16 cellular contexts compared by ENCODE assay signal in genomic region chr6:168034537-168034936, GRCh38. TPM values are rescaled to one million over a fixed set of nuclear protein-coding genes. Genes with fewer than 3 reads are reported as not detected.
DNase-seq lines count a peak whose midpoint lies in the region; ATAC-seq and TF ChIP-seq lines count a peak whose summit lies in the region.
"Had no signal": no experiment of that assay in that cellular context is flagged by ENCODE, and none has a peak within 500 bp of the region (broad histone marks: within the 10 kb centered on the region; RNA-seq: fewer than 3 reads in every experiment).

No MANE protein-coding gene starts in this region.

- intact Hi-C loops in Right ventricle myocardium inferior (cut with DNase I) = loop anchor here (5.0 kb wide), 1 partner anchor 67 kb away; no protein-coding TSS in a partner anchor
- intact Hi-C loops in Right ventricle myocardium superior (cut with DNase I) = loop anchor here (10.0 kb wide), 1 partner anchor 70 kb away; no protein-coding TSS in a partner anchor
- intact Hi-C loops in sciatic nerve (cut with DNase I) = no loop called here

- TF ChIP-seq CTCF in mesothelial cell of epicardium (IDR thresholded peaks at IDR 0.05; ENCODE audit: unreplicated experiment) (no peak), type B pancreatic cell (conservative IDR thresholded peaks at IDR 0.05) (no peak)

- peak overlapping the region; percentile 54 to 78 for H3K4me3 Mint-ChIP-seq in effector memory CD8-positive, alpha-beta T cell
- H3K4me3 Mint-ChIP-seq in mesothelial cell of epicardium = peak overlapping the region; percentile 73
- peak overlapping the region; percentile 81 for H3K4me3 Mint-ChIP-seq in type B pancreatic cell
- H3K4me3 Mint-ChIP-seq: activated CD4-positive, alpha-beta T cell treated with anti-CD3 and anti-CD28 coated beads, Interleukin-2, amount 10 ng/mL, durations not matched to agents 7 days and 5 days had no signal

- H3K4me1 Mint-ChIP-seq in effector memory CD8-positive, alpha-beta T cell (ENCODE audit: low read depth in 2 of 2) = peaks cover 5 to 7% of the 10 kb centered on the region in 2 donors
- peaks cover 46% of the 10 kb centered on the region for H3K4me1 Mint-ChIP-seq in mesothelial cell of epicardium
- peaks cover 38% of the 10 kb centered on the region for H3K4me1 Mint-ChIP-seq in type B pancreatic cell (ENCODE audit: unreplicated experiment)

- no peak overlapping the region for H3K27ac Mint-ChIP-seq in effector memory CD8-positive, alpha-beta T cell
- H3K27ac Mint-ChIP-seq in mesothelial cell of epicardium = peak overlapping the region; percentile 94
- peak overlapping the region; percentile 86 for H3K27ac Mint-ChIP-seq in type B pancreatic cell
- H3K27ac Mint-ChIP-seq: activated CD4-positive, alpha-beta T cell treated with anti-CD3 and anti-CD28 coated beads, Interleukin-2, amount 10 ng/mL, durations not matched to agents 7 days and 5 days; CD4-positive, alpha-beta memory T cell had no signal

- ATAC-seq in Right ventricle myocardium inferior (no peak), Right ventricle myocardium superior (ENCODE audit: poor library complexity) (no peak), sciatic nerve (no peak)
- no peak for ATAC-seq in effector memory CD8-positive, alpha-beta T cell (replicated peaks)

- no peaks in the 10 kb centered on the region for H3K36me3 Mint-ChIP-seq in effector memory CD8-positive, alpha-beta T cell (ENCODE audit: insufficient read depth)
- H3K36me3 Mint-ChIP-seq in mesothelial cell of epicardium (peaks cover 10% of the 10 kb centered on the region), type B pancreatic cell (no peaks in the 10 kb centered on the region)
- H3K36me3 Mint-ChIP-seq: CD4-positive, alpha-beta memory T cell had no signal

- H3K27me3 Mint-ChIP-seq in effector memory CD8-positive, alpha-beta T cell = peaks cover 22 to 62% of the 10 kb centered on the region in 2 donors
- H3K27me3 Mint-ChIP-seq in mesothelial cell of epicardium (ENCODE audit: low read depth) = no peaks in the 10 kb centered on the region
- peaks cover 9% of the 10 kb centered on the region for H3K27me3 Mint-ChIP-seq in type B pancreatic cell

- peak; percentile 45 for DNase-seq in Right ventricle myocardium inferior (ENCODE audit: missing footprints)
- DNase-seq in Right ventricle myocardium superior = no peak
- no peak for DNase-seq in effector memory CD8-positive, alpha-beta T cell
- DNase-seq in mesothelial cell of epicardium (ENCODE audit: low spot score in 2 of 2, unreplicated experiment in 2 of 2) = no peak
- no peak for DNase-seq in type B pancreatic cell (ENCODE audit: extremely low spot score, unreplicated experiment)
- DNase-seq in NCI-H146 treated with DMSO at 0.1 percent for 48 hours (lab: John Stamatoyannopoulos, UW; ENCODE audit: unreplicated experiment) = no peak
- no peak for DNase-seq in sciatic nerve (ENCODE audit: low spot score)
- DNase-seq in RPMI8226 = no peak
- DNase-seq: activated CD4-positive, alpha-beta T cell treated with anti-CD3 and anti-CD28 coated beads, Interleukin-2, amount 10 ng/mL, durations not matched to agents 7 days and 5 days; activated T-cell treated with anti-CD3 and anti-CD28 coated beads, Interleukin-2, amount 50 U/mL, for 1 hour; CD4-positive, alpha-beta memory T cell; T-helper 9 cell had no signal

- no peaks in the 10 kb centered on the region for H3K9me3 Mint-ChIP-seq in effector memory CD8-positive, alpha-beta T cell
- peaks cover 17% of the 10 kb centered on the region for H3K9me3 Mint-ChIP-seq in mesothelial cell of epicardium
- H3K9me3 Mint-ChIP-seq in type B pancreatic cell = peaks cover 11% of the 10 kb centered on the region

RNA-seq across cellular contexts. Expression of gene KIF25, which starts 37.1 kb away (rescaled TPM):
- total RNA-seq in Right ventricle myocardium inferior (not detected), Right ventricle myocardium superior (0.35 TPM), mesothelial cell of epicardium (0.47 to 1.6 TPM (median 0.95 TPM) in 3 replicates), type B pancreatic cell (ENCODE audit: low replicate concordance) (not detected in 2 replicates), sciatic nerve (1.6 TPM)
- total RNA-seq: activated CD4-positive, alpha-beta T cell treated with anti-CD3 and anti-CD28 coated beads, Interleukin-2, amount 10 ng/mL, durations not matched to agents 7 days and 5 days; adrenal gland; CD4-positive, alpha-beta memory T cell; mononuclear cell; tibial nerve had no signal

RNA-seq across cellular contexts. Expression of gene FRMD1, which starts 44.5 kb away (rescaled TPM):
- total RNA-seq in Right ventricle myocardium inferior (0.41 TPM), Right ventricle myocardium superior (1.0 TPM), mesothelial cell of epicardium (not detected in 3 replicates), type B pancreatic cell (ENCODE audit: low replicate concordance) (0.17 and 0.33 TPM in 2 replicates), sciatic nerve (25.5 TPM)
- total RNA-seq: activated CD4-positive, alpha-beta T cell treated with anti-CD3 and anti-CD28 coated beads, Interleukin-2, amount 10 ng/mL, durations not matched to agents 7 days and 5 days; CD4-positive, alpha-beta memory T cell; fibroblast of lung; mononuclear cell had no signal

Comparison
In these comparisons a context has a peak if more than half of its experiments do, and no peak if none do; other contexts are left out.
1. H3K27ac Mint-ChIP-seq: peak in mesothelial cell of epicardium (single experiment) and type B pancreatic cell (single experiment); none in effector memory CD8-positive, alpha-beta T cell (0 of 2).
2. RNA of gene FRMD1, which starts 44.5 kb away (total RNA-seq): 25.5 TPM in sciatic nerve (single experiment); 1.0 TPM in Right ventricle myocardium superior (single experiment), 0.41 TPM in Right ventricle myocardium inferior (single experiment), 0.17 to 0.33 TPM in type B pancreatic cell and not detected in mesothelial cell of epicardium; every median in the first group is over 10 times any median in the second.
3. Peak in every context shown above with its lines, with median percentiles within 50 percentile points of each other: H3K4me3 Mint-ChIP-seq.